In the genomic region with DNA sequence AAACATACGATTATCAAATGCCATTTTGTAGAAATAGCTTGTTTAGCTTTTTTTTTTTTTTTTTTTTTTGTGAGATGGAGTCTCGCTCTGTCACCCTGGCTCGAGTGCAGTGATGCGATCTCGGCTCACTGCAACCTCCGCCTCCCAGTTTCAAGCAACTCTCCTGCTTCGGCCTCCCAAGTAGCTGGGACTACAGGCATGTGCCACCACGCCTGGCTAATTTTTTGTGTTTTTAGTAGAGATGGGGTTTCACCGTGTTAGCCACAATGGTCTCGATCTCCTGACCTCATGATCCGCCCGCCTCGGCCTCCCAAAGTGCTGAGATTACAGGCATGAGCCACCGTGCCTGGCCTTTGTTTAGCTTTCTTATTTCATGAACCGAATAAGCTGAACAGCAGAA, we compare ENCODE assay signal across 8 cellular contexts. TPM values are rescaled to one million over a fixed set of nuclear protein-coding genes. Genes with fewer than 3 reads are reported as not detected.
A peak's percentile ranks its signal among the peaks of the same experiment; 100 is the strongest.
DNase-seq lines count a peak whose midpoint lies in the region; ATAC-seq and TF ChIP-seq lines count a peak whose summit lies in the region.
"Not testable (repeated sequence)": the region's sequence is repeated elsewhere in the genome, so short reads cannot be mapped to it uniquely, and the experiment has no call there.

No MANE protein-coding gene starts in this region.

- not testable (repeated sequence) for TF ChIP-seq CTCF in OCI-LY1 (IDR thresholded peaks at IDR 0.05; ENCODE audit: low read length); left ventricle myocardium inferior (IDR thresholded peaks at IDR 0.05; ENCODE audit: borderline replicate concordance); nephron (IDR thresholded peaks at IDR 0.05; ENCODE audit: unreplicated experiment in 3 of 3); tibial nerve (IDR thresholded peaks at IDR 0.05)

- H3K9me3 Mint-ChIP-seq in CD8-positive, alpha-beta memory T cell; nephron; stimulated activated naive CD8-positive, alpha-beta T cell treated with anti-CD3 and anti-CD28 coated beads, Interleukin-15, amount 100 ng/mL, for 72 hours: not testable (repeated sequence)

- H2AFZ ChIP-seq in OCI-LY1 (ENCODE audit: low read length) = not testable (repeated sequence)

- TF ChIP-seq EP300 in tibial nerve (IDR thresholded peaks at IDR 0.05) = not testable (repeated sequence)

- not testable (repeated sequence) for H4K20me1 ChIP-seq in OCI-LY1 (ENCODE audit: insufficient read depth, low read length)

- peak overlapping the region in 5 of 8 donors; percentile 66 to 91 (median 87) for H3K27ac Mint-ChIP-seq in CD8-positive, alpha-beta memory T cell
- H3K27ac Mint-ChIP-seq in nephron = peak overlapping the region in 2 of 3 experiments; percentile 1 to 8
- not testable (repeated sequence) for H3K27ac Mint-ChIP-seq in stimulated activated naive CD8-positive, alpha-beta T cell treated with anti-CD3 and anti-CD28 coated beads, Interleukin-15, amount 100 ng/mL, for 72 hours

- H3K27me3 Mint-ChIP-seq in CD8-positive, alpha-beta memory T cell; nephron (ENCODE audit: low read depth); stimulated activated naive CD8-positive, alpha-beta T cell treated with anti-CD3 and anti-CD28 coated beads, Interleukin-15, amount 100 ng/mL, for 72 hours: not testable (repeated sequence)

- H3K27ac ChIP-seq in CD8-positive, alpha-beta memory T cell (ENCODE audit: low read depth, low read length) = not testable (repeated sequence)
- H3K27ac ChIP-seq in OCI-LY1 (ENCODE audit: low read depth, low read length, poor library complexity, severe bottlenecking) = peak overlapping the region; percentile 84
- peak overlapping the region; percentile 84 for H3K27ac ChIP-seq in angular gyrus (ENCODE audit: low read depth, low read length)
- peak overlapping the region; percentile 88 for H3K27ac ChIP-seq in cingulate gyrus (ENCODE audit: low read depth, low read length)
- H3K27ac ChIP-seq in left ventricle myocardium inferior (replicated peaks) = peak overlapping the region; percentile 92
- peak overlapping the region in 3 of 4 donors; percentile 48 to 90 (median 76) for H3K27ac ChIP-seq in tibial nerve

- not testable (repeated sequence) for TF ChIP-seq POLR2A in tibial nerve (IDR thresholded peaks at IDR 0.05)

- not testable (repeated sequence) for H3F3A ChIP-seq in OCI-LY1 (ENCODE audit: insufficient read depth, low read length)

- H3K9me2 ChIP-seq in OCI-LY1 (ENCODE audit: low read depth, low read length) = not testable (repeated sequence)

- not testable (repeated sequence) for H3K79me2 ChIP-seq in OCI-LY1 (ENCODE audit: insufficient read depth, low read length)

- not testable (repeated sequence) for H3K36me3 ChIP-seq in CD8-positive, alpha-beta memory T cell (ENCODE audit: insufficient read depth, low read length); OCI-LY1 (ENCODE audit: insufficient read depth, low read length); left ventricle myocardium inferior; tibial nerve

- CTCF ChIA-PET in CD8-positive, alpha-beta memory T cell (lab: Charles Lee) = interaction anchor here (1.1 kb wide), 2 partner anchors 65 to 135 kb away, joined by 3 to 4 read pairs; no protein-coding TSS in a partner anchor

- peaks cover 50 to 54% (median 53%) of the 10 kb centered on the region in 3 donors for H3K4me1 Mint-ChIP-seq in CD8-positive, alpha-beta memory T cell
- peaks cover 34% of the 10 kb centered on the region for H3K4me1 Mint-ChIP-seq in nephron
- H3K4me1 Mint-ChIP-seq in stimulated activated naive CD8-positive, alpha-beta T cell treated with anti-CD3 and anti-CD28 coated beads, Interleukin-15, amount 100 ng/mL, for 72 hours = peaks cover 38% of the 10 kb centered on the region

- not testable (repeated sequence) for H3K36me3 Mint-ChIP-seq in CD8-positive, alpha-beta memory T cell; nephron (ENCODE audit: low read depth)

- peaks cover 30% of the 10 kb centered on the region for H3K4me1 ChIP-seq in CD8-positive, alpha-beta memory T cell (ENCODE audit: insufficient read depth, low read length)
- H3K4me1 ChIP-seq in OCI-LY1 (ENCODE audit: insufficient read depth, low read length, severe bottlenecking) (peaks cover 91% of the 10 kb centered on the region), left ventricle myocardium inferior (peaks cover 99% of the 10 kb centered on the region), tibial nerve (peaks cover 3 to 81% (median 42%) of the 10 kb centered on the region in 4 donors)

- peak overlapping the region; percentile 16; the same call in 1 of the 2 replicates for H3K9ac ChIP-seq in OCI-LY1 (ENCODE audit: low read length)

- intact Hi-C loops in left ventricle myocardium inferior (cut with micrococcal nuclease) = loop anchor here (10.0 kb wide), 1 partner anchor 388 kb away; no protein-coding TSS in a partner anchor

- DNase-seq in CD8-positive, alpha-beta memory T cell; left ventricle myocardium inferior; stimulated activated naive CD8-positive, alpha-beta T cell treated with anti-CD3 and anti-CD28 coated beads, Interleukin-15, amount 100 ng/mL, for 72 hours; tibial nerve (ENCODE audit: low spot score in 2 of 2): not testable (repeated sequence)

- POLR2A ChIA-PET in CD8-positive, alpha-beta memory T cell (lab: Charles Lee) = interaction anchor here (0.6 to 1.4 kb wide), 2 partner anchors 57 to 64 kb away, joined by 5 to 7 read pairs; no protein-coding TSS in a partner anchor

- ATAC-seq in stimulated activated naive CD8-positive, alpha-beta T cell treated with anti-CD3 and anti-CD28 coated beads, Interleukin-15, amount 100 ng/mL, for 72 hours = peak; percentile 16

- H3K4me3 Mint-ChIP-seq in CD8-positive, alpha-beta memory T cell = peak overlapping the region in 2 of 7 donors; percentile 15 to 61
- H3K4me3 Mint-ChIP-seq in nephron; stimulated activated naive CD8-positive, alpha-beta T cell treated with anti-CD3 and anti-CD28 coated beads, Interleukin-15, amount 100 ng/mL, for 72 hours: not testable (repeated sequence)

- H3K4me2 ChIP-seq in OCI-LY1 (ENCODE audit: low read length) = peak overlapping the region; percentile 42

- not testable (repeated sequence) for H3K9me3 ChIP-seq in CD8-positive, alpha-beta memory T cell (ENCODE audit: low read length); OCI-LY1 (ENCODE audit: low read length); left ventricle myocardium inferior (replicated peaks); tibial nerve

- not testable (repeated sequence) for H3K4me3 ChIP-seq in CD8-positive, alpha-beta memory T cell (ENCODE audit: low read length); left ventricle myocardium inferior; tibial nerve
- H3K4me3 ChIP-seq in OCI-LY1 (ENCODE audit: low read depth, low read length, poor library complexity, severe bottlenecking) = peak overlapping the region; percentile 9

- 83 to 87% methylated on average over 15 of the region's 15 CpGs for WGBS in tibial nerve, 2 donors

- H3K27me3 ChIP-seq in CD8-positive, alpha-beta memory T cell (ENCODE audit: insufficient read depth, low read length, poor library complexity, severe bottlenecking); OCI-LY1 (ENCODE audit: insufficient read depth, low read length); left ventricle myocardium inferior (ENCODE audit: low read depth); tibial nerve: not testable (repeated sequence)

RNA-seq across cellular contexts. Expression of a gene that starts 31.7 kb away (rescaled TPM):
- total RNA-seq in CD8-positive, alpha-beta memory T cell = 10 to 100 TPM; 54.9 to 60.1 TPM
- polyA plus RNA-seq in CD8-positive, alpha-beta memory T cell = 17.7 TPM
- total RNA-seq in left ventricle myocardium inferior = 24.1 TPM
- total RNA-seq in tibial nerve = 10 to 100 TPM; 11.4 to 21.0 (median 15.3) TPM
